1 cellular context compared by ENCODE assay signal in genomic region chr16:57009641-57010170, GRCh38.
TF ChIP-seq lines count a peak whose summit lies in the region.

No MANE protein-coding gene starts in this region.

TF ChIP-seq in IMR-90, 13 proteins besides CTCF, POLR2A, EP300 and RAD21:
- no peak for TF ChIP-seq MAFK (IDR thresholded peaks at IDR 0.05; ENCODE audit: low read depth, low read length)
